ENCODE assay signal across 8 cellular contexts in the genomic region with DNA sequence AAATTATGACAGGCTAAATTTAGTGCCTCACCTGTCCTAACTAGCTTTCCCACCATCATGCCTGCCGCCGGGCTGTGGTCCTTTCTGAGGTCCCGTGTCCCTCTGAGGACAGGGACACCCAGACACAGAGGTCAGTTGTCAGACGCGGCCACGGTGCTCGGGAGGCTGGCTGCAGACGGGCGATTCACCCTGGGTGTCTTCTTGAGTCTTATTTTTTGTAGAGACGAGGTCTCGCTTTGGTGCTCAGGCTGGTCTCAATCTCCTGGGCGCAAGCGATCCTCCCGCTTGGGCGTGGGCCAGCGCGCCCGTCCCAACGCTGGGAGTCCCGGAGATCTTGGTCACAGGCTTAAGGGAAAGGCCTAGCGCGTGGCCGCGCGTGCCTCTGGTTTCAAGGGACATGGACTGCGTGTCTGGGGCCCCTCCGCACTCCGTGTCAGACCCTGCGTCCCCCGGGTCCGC. TPM values are rescaled to one million over a fixed set of nuclear protein-coding genes. Genes with fewer than 3 reads are reported as not detected.
A peak's percentile ranks its signal among the peaks of the same experiment; 100 is the strongest.
DNase-seq lines count a peak whose midpoint lies in the region; TF ChIP-seq lines count a peak whose summit lies in the region.

No MANE protein-coding gene starts in this region.

- peaks cover 35% of the 10 kb centered on the region for H3K79me2 ChIP-seq in SK-N-SH (ENCODE audit: insufficient read depth)

- H3K4me3 ChIP-seq in SK-N-SH (ENCODE audit: low read depth in 2 of 2, low read length in 1 of 2), result peak overlapping the region; percentile 70
- H3K4me3 ChIP-seq in esophagus squamous epithelium, result peak overlapping the region; percentile 57 to 79 (median 68)
- H3K4me3 ChIP-seq in neuron (ENCODE audit: low read length), result peak overlapping the region; percentile 61

- intact Hi-C loops in esophagus squamous epithelium (cut with DNase I), result no loop called here

- no peaks in the 10 kb centered on the region for H3K9me2 ChIP-seq in SK-N-SH

- H3K4me2 ChIP-seq in SK-N-SH, result peak overlapping the region; percentile 98

- H3K36me3 ChIP-seq in SK-N-SH (replicated peaks in 1 of 2; ENCODE audit: control insufficient read depth in 1 of 2, insufficient read depth in 2 of 2, low read length in 1 of 2) (peaks cover 0 to 6% of the 10 kb centered on the region in 2 experiments), esophagus squamous epithelium (no peaks in the 10 kb centered on the region), neuron (ENCODE audit: insufficient read depth, low read length) (peaks cover 15% of the 10 kb centered on the region)

- no peak for TF ChIP-seq POLR2A in esophagus squamous epithelium (IDR thresholded peaks at IDR 0.05)

- POLR2A ChIA-PET in SK-N-SH (lab: Yijun Ruan, JAX), result interaction anchor here (0.8 kb wide), 1 partner anchor 142 kb away, joined by 3 read pairs; the partner anchor contains the start of gene NHLRC4

- H4K20me1 ChIP-seq in SK-N-SH (ENCODE audit: insufficient read depth), result peaks cover 31% of the 10 kb centered on the region

- peaks cover 20% of the 10 kb centered on the region for H3F3A ChIP-seq in SK-N-SH (replicated peaks; ENCODE audit: insufficient read depth)

- H3K27me3 ChIP-seq in SK-N-SH (ENCODE audit: insufficient read depth) (no peaks in the 10 kb centered on the region), esophagus squamous epithelium (peaks cover 0 to 7% (median 0%) of the 10 kb centered on the region in 4 donors), neuron (ENCODE audit: insufficient read depth, low read length) (no peaks in the 10 kb centered on the region)

- H2AFZ ChIP-seq in SK-N-SH (ENCODE audit: low read depth) (peak overlapping the region; percentile 63), neuron (ENCODE audit: low read depth, low read length) (peak overlapping the region; percentile 83)

- TF ChIP-seq RAD21 in SK-N-SH (IDR thresholded peaks at IDR 0.05; ENCODE audit: low read length), result no peak

- H3K9ac ChIP-seq in SK-N-SH, result peak overlapping the region; percentile 54

- CTCF ChIA-PET in SK-N-SH (lab: Yijun Ruan, JAX), result interaction anchor here (0.7 to 3.1 kb wide), 6 partner anchors 22 to 71 kb away, joined by 3 to 7 read pairs (median 4); partner anchors contain the start of gene DECR2

- no peak for TF ChIP-seq EP300 in SK-N-SH (IDR thresholded peaks at IDR 0.05; ENCODE audit: borderline replicate concordance in 1 of 2, low read depth in 1 of 2, low read length in 1 of 2)

- H3K27ac ChIP-seq in SK-N-SH (ENCODE audit: low read depth in 2 of 2, low read length in 1 of 2) (peak overlapping the region; percentile 59 to 92), esophagus squamous epithelium (peak overlapping the region; percentile 80 to 98 (median 92))

- peaks cover 18 to 20% of the 10 kb centered on the region in 2 experiments for H3K4me1 ChIP-seq in SK-N-SH (ENCODE audit: control insufficient read depth in 1 of 2, insufficient read depth in 2 of 2, low read depth in 1 of 2, low read length in 1 of 2)
- H3K4me1 ChIP-seq in esophagus squamous epithelium, result peaks cover 26 to 55% (median 30%) of the 10 kb centered on the region in 3 donors
- peaks cover 16% of the 10 kb centered on the region for H3K4me1 ChIP-seq in neuron (ENCODE audit: insufficient read depth, low read length)

- H3K9me3 ChIP-seq in SK-N-SH (no peaks in the 10 kb centered on the region), esophagus squamous epithelium (no peaks in the 10 kb centered on the region), neuron (ENCODE audit: low read length) (no peaks in the 10 kb centered on the region)

- DNase-seq in NCI-H524 (lab: John Stamatoyannopoulos, UW), result peak; percentile 41 to 44
- DNase-seq in NCI-H524 treated with DMSO at 0.1 percent for 48 hours (lab: John Stamatoyannopoulos, UW), result no peak
- DNase-seq in SK-N-SH, result no peak
- no peak for DNase-seq in esophagus squamous epithelium (lab: John Stamatoyannopoulos, UW)
- DNase-seq in GM19240 (ENCODE audit: insufficient read length, low spot score), result no peak
- DNase-seq in iPS-NIHi11 (ENCODE audit: low spot score), result no peak
- no peak for DNase-seq in SK-N-DZ (ENCODE audit: low spot score)

- TF ChIP-seq CTCF in SK-N-SH (IDR thresholded peaks at IDR 0.05), result no peak
- no peak for TF ChIP-seq CTCF in esophagus squamous epithelium (IDR thresholded peaks at IDR 0.05)

- 21% methylated on average over 11 of the region's 31 CpGs for WGBS in SK-N-SH (ENCODE audit: low lambda C conversion rate)
- WGBS in esophagus squamous epithelium, 2 donors, result 3 to 10% methylated on average over 3 to 5 of the region's 31 CpGs

TF ChIP-seq in SK-N-SH, 30 proteins besides CTCF, POLR2A, EP300 and RAD21:
- TF ChIP-seq, protein P1, sequence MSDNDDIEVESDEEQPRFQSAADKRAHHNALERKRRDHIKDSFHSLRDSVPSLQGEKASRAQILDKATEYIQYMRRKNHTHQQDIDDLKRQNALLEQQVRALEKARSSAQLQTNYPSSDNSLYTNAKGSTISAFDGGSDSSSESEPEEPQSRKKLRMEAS (IDR thresholded peaks at IDR 0.05; ENCODE audit: low read depth), result no peak; the same call in 1 of the 2 replicates
- TF ChIP-seq USF2 (IDR thresholded peaks at IDR 0.05; ENCODE audit: borderline replicate concordance, low read depth, low read length) (no peak), ELF1 (IDR thresholded peaks at IDR 0.05) (no peak)

RNA-seq across cellular contexts. Expression of gene RAB11FIP3, which starts 0.8 kb away (rescaled TPM):
- polyA plus RNA-seq in SK-N-SH (2012; rRNA removed), result 20.5 and 24.8 TPM in 2 replicates
- polyA plus RNA-seq in SK-N-SH (2012; cell fraction: cytosol; rRNA removed), result 14.0 and 21.2 TPM in 2 replicates
- polyA plus RNA-seq in SK-N-SH (2012; cell fraction: nucleus; rRNA removed), result 60.8 and 64.8 TPM in 2 replicates
- total RNA-seq in esophagus squamous epithelium, result 10 to 100 TPM in 2 of 4 donors, 1 to 10 TPM in 2; 8.0 to 25.6 (median 10.1) TPM
- polyA plus RNA-seq in SK-N-DZ (2014; cell fraction: cytosol; rRNA removed), result 31.3 and 32.7 TPM in 2 replicates
- polyA plus RNA-seq in SK-N-DZ (2014; cell fraction: nucleus; rRNA removed), result 62.0 and 97.3 TPM in 2 replicates

RNA-seq across cellular contexts. Expression of gene DECR2, which starts 23.0 kb away (rescaled TPM):
- 53.0 and 56.6 TPM in 2 replicates for polyA plus RNA-seq in SK-N-SH (2012; rRNA removed)
- polyA plus RNA-seq in SK-N-SH (2012; cell fraction: cytosol; rRNA removed), result 14.3 and 25.0 TPM in 2 replicates
- 214 and 256 TPM in 2 replicates for polyA plus RNA-seq in SK-N-SH (2012; cell fraction: nucleus; rRNA removed)
- total RNA-seq in esophagus squamous epithelium, result 10 to 100 TPM; 13.6 to 19.6 (median 17.0) TPM
- 15.9 and 21.1 TPM in 2 replicates for polyA plus RNA-seq in SK-N-DZ (2014; cell fraction: cytosol; rRNA removed)
- 108 and 109 TPM in 2 replicates for polyA plus RNA-seq in SK-N-DZ (2014; cell fraction: nucleus; rRNA removed)

RNA-seq across cellular contexts. Expression of gene NME4, which starts 27.7 kb away (rescaled TPM):
- 417 and 509 TPM in 2 replicates for polyA plus RNA-seq in SK-N-SH (2012; rRNA removed)
- polyA plus RNA-seq in SK-N-SH (2012; cell fraction: cytosol; rRNA removed), result 206 and 304 TPM in 2 replicates
- polyA plus RNA-seq in SK-N-SH (2012; cell fraction: nucleus; rRNA removed), result 278 and 300 TPM in 2 replicates
- total RNA-seq in esophagus squamous epithelium, result 10 to 100 TPM; 20.7 to 48.3 (median 25.3) TPM
- 357 and 443 TPM in 2 replicates for polyA plus RNA-seq in SK-N-DZ (2014; cell fraction: cytosol; rRNA removed)
- polyA plus RNA-seq in SK-N-DZ (2014; cell fraction: nucleus; rRNA removed), result 288 and 307 TPM in 2 replicates

RNA-seq across cellular contexts. Expression of gene PGAP6, which starts 42.9 kb away (rescaled TPM):
- 133 and 166 TPM in 2 replicates for polyA plus RNA-seq in SK-N-SH (2012; rRNA removed)
- 36.0 and 79.9 TPM in 2 replicates for polyA plus RNA-seq in SK-N-SH (2012; cell fraction: cytosol; rRNA removed)
- polyA plus RNA-seq in SK-N-SH (2012; cell fraction: nucleus; rRNA removed), result 268 and 315 TPM in 2 replicates
- total RNA-seq in esophagus squamous epithelium, result 10 to 100 TPM; 23.5 to 31.7 (median 27.6) TPM
- 26.6 and 39.0 TPM in 2 replicates for polyA plus RNA-seq in SK-N-DZ (2014; cell fraction: cytosol; rRNA removed)
- polyA plus RNA-seq in SK-N-DZ (2014; cell fraction: nucleus; rRNA removed), result 60.8 and 74.9 TPM in 2 replicates

RNA-seq across cellular contexts. Expression of gene MRPL28, which starts 54.3 kb away (rescaled TPM):
- polyA plus RNA-seq in SK-N-SH (2012; rRNA removed), result 266 and 320 TPM in 2 replicates
- polyA plus RNA-seq in SK-N-SH (2012; cell fraction: cytosol; rRNA removed), result 181 and 235 TPM in 2 replicates
- polyA plus RNA-seq in SK-N-SH (2012; cell fraction: nucleus; rRNA removed), result 203 and 269 TPM in 2 replicates
- 10 to 100 TPM; 57.9 to 68.2 (median 63.0) TPM for total RNA-seq in esophagus squamous epithelium
- polyA plus RNA-seq in SK-N-DZ (2014; cell fraction: cytosol; rRNA removed), result 163 TPM in 2 replicates
- 79.4 and 130 TPM in 2 replicates for polyA plus RNA-seq in SK-N-DZ (2014; cell fraction: nucleus; rRNA removed)

Comparison
In these comparisons a context has a peak if more than half of its experiments do, and no peak if none do; other contexts are left out.
1. DNase-seq: peak in NCI-H524 (2 of 2); none in NCI-H524 treated with DMSO at 0.1 percent for 48 hours (single experiment), SK-N-SH (single experiment), esophagus squamous epithelium (single experiment), GM19240 (single experiment), iPS-NIHi11 (single experiment) and SK-N-DZ (single experiment).
2. Peak in every context shown above with its lines, with median percentiles within 50 percentile points of each other: H3K4me3 ChIP-seq.